28 cellular contexts compared by ENCODE assay signal in the genomic region with DNA sequence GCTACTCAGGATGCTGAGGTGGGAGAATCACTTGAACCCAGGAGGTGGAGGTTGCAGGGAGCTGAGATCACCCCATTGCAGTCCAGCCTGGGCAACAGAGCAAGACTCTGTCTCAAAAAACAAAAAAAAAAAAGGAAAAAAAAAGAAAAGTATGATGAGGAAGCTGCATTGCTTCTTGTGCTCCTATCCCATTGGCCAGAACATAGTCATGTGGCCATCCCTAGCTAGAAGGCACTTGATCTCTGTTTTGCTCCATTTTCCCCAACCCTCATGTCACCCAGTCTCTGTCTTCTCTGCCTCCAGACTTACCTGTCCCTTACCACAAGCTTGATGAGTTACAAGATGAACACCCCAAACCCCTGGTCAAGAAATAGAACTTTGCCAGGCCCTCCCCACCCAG.
"Had no signal": no experiment of that assay in that cellular context is flagged by ENCODE, and none has a peak within 500 bp of the region (broad histone marks: within the 10 kb centered on the region; RNA-seq: fewer than 3 reads in every experiment).

No MANE protein-coding gene starts in this region.

- H3K27ac Mint-ChIP-seq: naive thymus-derived CD8-positive, alpha-beta T cell; natural killer cell treated with Interleukin-12 subunit alpha and Interleukin-12 subunit beta and Interleukin-15 and Interleukin-18, amount 100 ng/mL, for 72 hours; nephron progenitor cell; stimulated activated effector memory CD8-positive, alpha-beta T cell treated with anti-CD3 and anti-CD28 coated beads, Interleukin-12 subunit alpha, Interleukin-12 subunit beta, amount 100 ng/mL, for 72 hours; stimulated activated naive B cell treated with anti-CD40 and anti-IgM and Interleukin-4, amounts not matched to agents 10 μg/mL and 1 μg/mL and 100 μg/mL, for 72 hours; stimulated activated naive CD8-positive, alpha-beta T cell treated with anti-CD3 and anti-CD28 coated beads, Interleukin-15, Interleukin-2, amounts not matched to agents 100 ng/mL and 50 ng/mL, for 24 hours; type B pancreatic cell had no signal

- H3K27me3 ChIP-seq: neutrophil, pancreas, right lobe of liver, sigmoid colon, stomach, suprapubic skin, testis, tibial artery, transverse colon, upper lobe of right lung, uterus had no signal

- H3K36me3 ChIP-seq: neutrophil, pancreas, right lobe of liver, sigmoid colon, stomach, suprapubic skin, tibial artery, transverse colon, upper lobe of right lung, uterus had no signal

- H3K9me3 ChIP-seq: neutrophil, pancreas, psoas muscle, right lobe of liver, suprapubic skin, testis, tibial artery, upper lobe of right lung, uterus had no signal

- H3K36me3 Mint-ChIP-seq: stimulated activated effector memory CD8-positive, alpha-beta T cell treated with anti-CD3 and anti-CD28 coated beads, Interleukin-12 subunit alpha, Interleukin-12 subunit beta, amount 100 ng/mL, for 72 hours; type B pancreatic cell had no signal

- H3K4me3 ChIP-seq: pancreas, psoas muscle, right lobe of liver, sigmoid colon, stomach, suprapubic skin, testis, tibial artery, transverse colon, upper lobe of right lung, uterus had no signal

- H3K27me3 Mint-ChIP-seq: type B pancreatic cell had no signal

- DNase-seq: naive thymus-derived CD8-positive, alpha-beta T cell; nephron progenitor cell; nucleus accumbens; pancreas; psoas muscle; right cardiac atrium; right lobe of liver; sigmoid colon; small intestine; stimulated activated CD4-positive, alpha-beta T cell treated with anti-CD3 and anti-CD28 coated beads, Interleukin-15, amount 100 ng/mL, for 24 hours; stimulated activated CD4-positive, alpha-beta T cell treated with anti-CD3 and anti-CD28 coated beads, Interleukin-2, amount 100 ng/mL, for 24 hours; stimulated activated CD4-positive, alpha-beta T cell treated with anti-CD3 and anti-CD28 coated beads, Interleukin-2, amount 100 ng/mL, for 48 hours; stimulated activated CD4-positive, alpha-beta T cell treated with anti-CD3 and anti-CD28 coated beads, Interleukin-4, amount 100 ng/mL, for 24 hours; stimulated activated naive B cell treated with anti-CD40 and anti-IgM and Interleukin-4, amounts not matched to agents 10 μg/mL and 1 μg/mL and 100 μg/mL, for 72 hours; stimulated activated naive CD4-positive, alpha-beta T cell treated with Interleukin-2 at 50 U/mL for 16 hours; stomach; testis; tibial artery; transverse colon; upper lobe of right lung; uterus had no signal

- H3K4me1 ChIP-seq: pancreas, psoas muscle, right lobe of liver, sigmoid colon, stomach, suprapubic skin, testis, tibial artery, transverse colon, upper lobe of right lung, uterus had no signal

- H3K4me1 Mint-ChIP-seq: naive thymus-derived CD8-positive, alpha-beta T cell; neural crest cell; stimulated activated effector memory CD8-positive, alpha-beta T cell treated with anti-CD3 and anti-CD28 coated beads, Interleukin-12 subunit alpha, Interleukin-12 subunit beta, amount 100 ng/mL, for 72 hours; stimulated activated naive B cell treated with anti-CD40 and anti-IgM and Interleukin-4, amounts not matched to agents 10 μg/mL and 1 μg/mL and 100 μg/mL, for 72 hours had no signal

- ATAC-seq: naive thymus-derived CD8-positive, alpha-beta T cell; natural killer cell treated with Interleukin-12 subunit alpha and Interleukin-12 subunit beta and Interleukin-15 and Interleukin-18, amount 100 ng/mL, for 72 hours; pancreas; psoas muscle; right cardiac atrium; right lobe of liver; stimulated activated effector memory CD8-positive, alpha-beta T cell treated with anti-CD3 and anti-CD28 coated beads, Interleukin-12 subunit alpha, Interleukin-12 subunit beta, amount 100 ng/mL, for 72 hours; stimulated activated naive B cell treated with anti-CD40 and anti-IgM and Interleukin-4, amounts not matched to agents 10 μg/mL and 1 μg/mL and 100 μg/mL, for 72 hours; upper lobe of right lung had no signal

- H3K27ac ChIP-seq: neutrophil, pancreas, psoas muscle, right lobe of liver, sigmoid colon, stomach, suprapubic skin, testis, tibial artery, transverse colon, upper lobe of right lung, uterus had no signal

- FAIRE-seq: pancreas, small intestine had no signal

- H3K9me3 Mint-ChIP-seq: natural killer cell treated with Interleukin-12 subunit alpha and Interleukin-12 subunit beta and Interleukin-15 and Interleukin-18, amount 100 ng/mL, for 72 hours; stimulated activated effector memory CD8-positive, alpha-beta T cell treated with anti-CD3 and anti-CD28 coated beads, Interleukin-12 subunit alpha, Interleukin-12 subunit beta, amount 100 ng/mL, for 72 hours; type B pancreatic cell had no signal

- H3K4me3 Mint-ChIP-seq: naive thymus-derived CD8-positive, alpha-beta T cell; natural killer cell treated with Interleukin-12 subunit alpha and Interleukin-12 subunit beta and Interleukin-15 and Interleukin-18, amount 100 ng/mL, for 72 hours; nephron progenitor cell; neural crest cell; stimulated activated effector memory CD8-positive, alpha-beta T cell treated with anti-CD3 and anti-CD28 coated beads, Interleukin-12 subunit alpha, Interleukin-12 subunit beta, amount 100 ng/mL, for 72 hours; stimulated activated naive B cell treated with anti-CD40 and anti-IgM and Interleukin-4, amounts not matched to agents 10 μg/mL and 1 μg/mL and 100 μg/mL, for 72 hours; stimulated activated naive CD8-positive, alpha-beta T cell treated with anti-CD3 and anti-CD28 coated beads, Interleukin-15, Interleukin-2, amounts not matched to agents 100 ng/mL and 50 ng/mL, for 24 hours; type B pancreatic cell had no signal
